ENCODE assay signal across 18 cellular contexts in genomic region chr3:99700637-99701268, GRCh38.
DNase-seq lines count a peak whose midpoint lies in the region; ATAC-seq and TF ChIP-seq lines count a peak whose summit lies in the region.
"Had no signal": no experiment of that assay in that cellular context is flagged by ENCODE, and none has a peak within 500 bp of the region (broad histone marks: within the 10 kb centered on the region; RNA-seq: fewer than 3 reads in every experiment).

No MANE protein-coding gene starts in this region.

- H3K4me3 ChIP-seq in astrocyte of the spinal cord (ENCODE audit: low read depth, low read length): no peak overlapping the region
- H3K4me3 ChIP-seq: ovary, uterus had no signal

- DNase-seq in astrocyte of the spinal cord (ENCODE audit: low read depth, low spot score) (peak; percentile 63), fibroblast of peridontal ligament (ENCODE audit: extremely low read depth) (peak; percentile 70), non-pigmented ciliary epithelial cell (ENCODE audit: low read depth) (peak; percentile 72), superior temporal gyrus (ENCODE audit: extremely low spot score) (no peak), NCI-H526 treated with DMSO at 0.1 percent for 48 hours (lab: John Stamatoyannopoulos, UW) (no peak), NCI-H1930 (lab: John Stamatoyannopoulos, UW) (no peak)
- DNase-seq: activated CD8-positive, alpha-beta memory T cell treated with anti-CD3 and anti-CD28 coated beads, Interleukin-2, amount 50 U/mL, for 48 hours; activated naive CD4-positive, alpha-beta T cell; effector memory CD8-positive, alpha-beta T cell; GF-D8; NCI-H1436; ovary; SHP77; stimulated activated naive CD4-positive, alpha-beta T cell; T-helper 2 cell; uterus had no signal

- in situ Hi-C loops in astrocyte of the spinal cord (cut with HindIII; ENCODE audit: low sequenced_read_pairs): no loop called here

- ATAC-seq in GM18867 (IDR thresholded peaks at IDR 0.05; ENCODE audit: unreplicated experiment): peak; percentile 28
- no peak for ATAC-seq in GM21717 (IDR thresholded peaks at IDR 0.05; ENCODE audit: unreplicated experiment)
- ATAC-seq: effector memory CD8-positive, alpha-beta T cell had no signal

- no peak for TF ChIP-seq CTCF in astrocyte of the spinal cord (IDR thresholded peaks at IDR 0.05; ENCODE audit: low read depth, low read length)

Comparison
In these comparisons a context has a peak if more than half of its experiments do, and no peak if none do; other contexts are left out.
1. DNase-seq: peak in astrocyte of the spinal cord (single experiment), fibroblast of peridontal ligament (single experiment) and non-pigmented ciliary epithelial cell (single experiment); none in superior temporal gyrus (single experiment), NCI-H526 treated with DMSO at 0.1 percent for 48 hours (single experiment) and NCI-H1930 (0 of 2).